ENCODE assay signal across 12 cellular contexts in the genomic region with DNA sequence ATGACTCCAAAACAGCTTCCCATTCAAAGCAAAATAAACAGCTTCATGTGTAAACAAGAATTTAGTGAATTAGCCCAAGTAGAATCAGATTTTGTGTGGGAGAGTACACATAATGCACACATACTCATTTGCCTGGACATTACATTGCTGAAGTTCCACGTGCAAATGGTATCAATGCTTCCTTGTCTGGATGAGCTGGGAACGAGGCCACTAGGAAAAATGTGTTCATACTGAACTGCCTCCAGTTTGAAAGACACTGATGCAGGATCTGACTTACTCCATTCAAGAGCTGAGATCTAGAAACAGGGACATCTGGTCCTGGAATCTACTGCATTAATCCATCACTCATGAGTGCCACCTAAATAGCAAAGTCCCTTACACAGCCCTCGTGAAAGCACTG.
"Had no signal": no experiment of that assay in that cellular context is flagged by ENCODE, and none has a peak within 500 bp of the region (broad histone marks: within the 10 kb centered on the region; RNA-seq: fewer than 3 reads in every experiment).

No MANE protein-coding gene starts in this region.

- H3K27ac ChIP-seq: cardiac muscle cell, coronary artery, testis had no signal

- H3K4me3 ChIP-seq: cardiac muscle cell, coronary artery, testis had no signal

- H3K27ac Mint-ChIP-seq: activated CD8-positive, alpha-beta T cell treated with anti-CD3 and anti-CD28 coated beads for 36 hours; memory B cell had no signal

- DNase-seq: activated CD8-positive, alpha-beta memory T cell treated with anti-CD3 and anti-CD28 coated beads, Interleukin-2, amount 50 U/mL, for 4 hours; activated CD8-positive, alpha-beta T cell treated with anti-CD3 and anti-CD28 coated beads for 36 hours; activated naive CD4-positive, alpha-beta T cell; effector CD8-positive, alpha-beta T cell; stimulated activated CD4-positive, alpha-beta T cell treated with anti-CD3 and anti-CD28 coated beads, Interleukin-2, amount 100 ng/mL, for 48 hours; stimulated activated CD8-positive, alpha-beta memory T cell treated with anti-CD3 and anti-CD28 coated beads, Interleukin-4, amount 100 ng/mL, for 48 hours; stimulated activated naive CD8-positive, alpha-beta T cell treated with anti-CD3 and anti-CD28 coated beads, Interleukin-15, Interleukin-2, amounts not matched to agents 100 U/mL and 50 U/mL, for 24 hours; testis had no signal

- H3K4me1 Mint-ChIP-seq: memory B cell had no signal

- H3K4me3 Mint-ChIP-seq: activated CD8-positive, alpha-beta T cell treated with anti-CD3 and anti-CD28 coated beads for 36 hours; memory B cell; nephron had no signal

- H3K27me3 ChIP-seq: cardiac muscle cell, testis had no signal

- H3K36me3 ChIP-seq: cardiac muscle cell had no signal

- H3K4me1 ChIP-seq: testis had no signal

- H3K9me3 Mint-ChIP-seq: activated CD8-positive, alpha-beta T cell treated with anti-CD3 and anti-CD28 coated beads for 36 hours; nephron had no signal

- H3K9me3 ChIP-seq: testis had no signal
